In genomic region chr1:55311057-55311631, GRCh38 we compare ENCODE assay signal across 13 cellular contexts.
A peak's percentile ranks its signal among the peaks of the same experiment; 100 is the strongest.
DNase-seq lines count a peak whose midpoint lies in the region; ATAC-seq, FAIRE-seq and TF ChIP-seq lines count a peak whose summit lies in the region.
"Had no signal": no experiment of that assay in that cellular context is flagged by ENCODE, and none has a peak within 500 bp of the region (broad histone marks: within the 10 kb centered on the region; RNA-seq: fewer than 3 reads in every experiment).

No MANE protein-coding gene starts in this region.

- H2AFZ ChIP-seq in fibroblast of lung (ENCODE audit: low read length) = no peak overlapping the region

- H3K27ac Mint-ChIP-seq in MCF 10A (ENCODE audit: low read depth, unreplicated experiment) = no peak overlapping the region
- H3K27ac Mint-ChIP-seq in activated CD8-positive, alpha-beta T cell treated with anti-CD3 and anti-CD28 coated beads, Interleukin-2, amount 10 ng/mL, durations not matched to agents 7 days and 5 days = no peak overlapping the region
- H3K27ac Mint-ChIP-seq: activated CD4-positive, alpha-beta memory T cell treated with anti-CD3 and anti-CD28 coated beads, Interleukin-2, amount 10 ng/mL, durations not matched to agents 7 days and 5 days had no signal

- ATAC-seq in activated CD8-positive, alpha-beta T cell treated with anti-CD3 and anti-CD28 coated beads, Interleukin-2, amount 10 ng/mL, durations not matched to agents 7 days and 5 days = no peak
- ATAC-seq in HG02981 (IDR thresholded peaks at IDR 0.05; ENCODE audit: unreplicated experiment) = no peak

- peak; percentile 13 for FAIRE-seq in urothelium cell line (lab: Jason Lieb, UNC)
- FAIRE-seq: A204.1 had no signal

- peaks cover 12% of the 10 kb centered on the region for H3K4me1 Mint-ChIP-seq in MCF 10A (ENCODE audit: insufficient read depth, unreplicated experiment)
- H3K4me1 Mint-ChIP-seq in activated CD8-positive, alpha-beta T cell treated with anti-CD3 and anti-CD28 coated beads, Interleukin-2, amount 10 ng/mL, durations not matched to agents 7 days and 5 days (ENCODE audit: low read depth) = no peaks in the 10 kb centered on the region
- H3K4me1 Mint-ChIP-seq: activated CD4-positive, alpha-beta memory T cell treated with anti-CD3 and anti-CD28 coated beads, Interleukin-2, amount 10 ng/mL, durations not matched to agents 7 days and 5 days had no signal

- H3K27me3 ChIP-seq in breast epithelium = no peaks in the 10 kb centered on the region
- H3K27me3 ChIP-seq in SJSA1 (replicated peaks) = no peaks in the 10 kb centered on the region
- no peaks in the 10 kb centered on the region for H3K27me3 ChIP-seq in fibroblast of lung (ENCODE audit: control insufficient read depth, insufficient read depth, low read length)
- no peaks in the 10 kb centered on the region for H3K27me3 ChIP-seq in uterus
- H3K27me3 ChIP-seq: spleen had no signal

- no peaks in the 10 kb centered on the region for H3K36me3 Mint-ChIP-seq in MCF 10A (ENCODE audit: insufficient read depth, unreplicated experiment)
- no peaks in the 10 kb centered on the region for H3K36me3 Mint-ChIP-seq in activated CD8-positive, alpha-beta T cell treated with anti-CD3 and anti-CD28 coated beads, Interleukin-2, amount 10 ng/mL, durations not matched to agents 7 days and 5 days (ENCODE audit: low read depth)

- POLR2A ChIA-PET in MCF 10A (lab: Yijun Ruan, JAX) = no interaction called here
- POLR2A ChIA-PET in activated CD8-positive, alpha-beta T cell treated with anti-CD3 and anti-CD28 coated beads, Interleukin-2, amount 10 ng/mL, durations not matched to agents 7 days and 5 days (lab: Charles Lee) = no interaction called here

- no peaks in the 10 kb centered on the region for H3K4me1 ChIP-seq in breast epithelium
- H3K4me1 ChIP-seq in SJSA1 (replicated peaks) = peaks cover 22% of the 10 kb centered on the region
- peaks cover 23% of the 10 kb centered on the region for H3K4me1 ChIP-seq in fibroblast of lung (ENCODE audit: control insufficient read depth, extremely low read depth, insufficient read depth, low read length)
- no peaks in the 10 kb centered on the region for H3K4me1 ChIP-seq in uterus

- H3K36me3 ChIP-seq in breast epithelium (no peaks in the 10 kb centered on the region), SJSA1 (no peaks in the 10 kb centered on the region), fibroblast of lung (ENCODE audit: control insufficient read depth, insufficient read depth, low read length) (no peaks in the 10 kb centered on the region), uterus (no peaks in the 10 kb centered on the region)
- H3K36me3 ChIP-seq: spleen had no signal

- CTCF ChIA-PET in MCF 10A (lab: Yijun Ruan, JAX) = interaction anchor here (0.7 to 2.1 kb wide), 3 partner anchors 1274 to 1489 kb away, joined by 3 to 8 read pairs (median 3); no protein-coding TSS in a partner anchor
- CTCF ChIA-PET in activated CD8-positive, alpha-beta T cell treated with anti-CD3 and anti-CD28 coated beads, Interleukin-2, amount 10 ng/mL, durations not matched to agents 7 days and 5 days (lab: Charles Lee) = no interaction called here

- H3K9ac ChIP-seq in fibroblast of lung (ENCODE audit: insufficient read depth, low read length) = peak overlapping the region; percentile 33

- no peaks in the 10 kb centered on the region for H3K79me2 ChIP-seq in fibroblast of lung (ENCODE audit: control insufficient read depth, insufficient read depth, low read length)

- no peaks in the 10 kb centered on the region for H3K9me3 Mint-ChIP-seq in MCF 10A (ENCODE audit: unreplicated experiment)
- H3K9me3 Mint-ChIP-seq in activated CD8-positive, alpha-beta T cell treated with anti-CD3 and anti-CD28 coated beads, Interleukin-2, amount 10 ng/mL, durations not matched to agents 7 days and 5 days (ENCODE audit: insufficient read depth) = no peaks in the 10 kb centered on the region
- H3K9me3 Mint-ChIP-seq: activated CD4-positive, alpha-beta memory T cell treated with anti-CD3 and anti-CD28 coated beads, Interleukin-2, amount 10 ng/mL, durations not matched to agents 7 days and 5 days had no signal

- H3K4me2 ChIP-seq in fibroblast of lung (ENCODE audit: extremely low read depth, insufficient read depth, low read length) = peak overlapping the region; percentile 84

- TF ChIP-seq POLR2A in breast epithelium (IDR thresholded peaks at IDR 0.05) (no peak), uterus (IDR thresholded peaks at IDR 0.05) (no peak)

- peaks cover 29% of the 10 kb centered on the region for H3K27me3 Mint-ChIP-seq in MCF 10A (ENCODE audit: insufficient read depth, unreplicated experiment)
- peaks cover 3% of the 10 kb centered on the region for H3K27me3 Mint-ChIP-seq in activated CD8-positive, alpha-beta T cell treated with anti-CD3 and anti-CD28 coated beads, Interleukin-2, amount 10 ng/mL, durations not matched to agents 7 days and 5 days (ENCODE audit: low read depth)

- H3K4me3 ChIP-seq in breast epithelium (no peak overlapping the region), SJSA1 (no peak overlapping the region), fibroblast of lung (replicated peaks in 1 of 4; ENCODE audit: control extremely low read depth in 1 of 4, insufficient read depth in 1 of 4, low read depth in 3 of 4, low read length in 4 of 4) (no peak overlapping the region), uterus (no peak overlapping the region)
- H3K4me3 ChIP-seq: spleen had no signal

- H3K4me3 Mint-ChIP-seq in MCF 10A (ENCODE audit: unreplicated experiment) = no peak overlapping the region
- no peak overlapping the region for H3K4me3 Mint-ChIP-seq in activated CD8-positive, alpha-beta T cell treated with anti-CD3 and anti-CD28 coated beads, Interleukin-2, amount 10 ng/mL, durations not matched to agents 7 days and 5 days
- H3K4me3 Mint-ChIP-seq: activated CD4-positive, alpha-beta memory T cell treated with anti-CD3 and anti-CD28 coated beads, Interleukin-2, amount 10 ng/mL, durations not matched to agents 7 days and 5 days had no signal

- TF ChIP-seq CTCF in MCF 10A (IDR thresholded peaks at IDR 0.05; ENCODE audit: unreplicated experiment) = no peak
- TF ChIP-seq CTCF in breast epithelium (IDR thresholded peaks at IDR 0.05) = no peak
- no peak for TF ChIP-seq CTCF in fibroblast of lung (conservative IDR thresholded peaks at IDR 0.05 in 1 of 2, IDR thresholded peaks at IDR 0.05 in 1 of 2; ENCODE audit: low read depth in 1 of 2, low read length in 2 of 2)
- TF ChIP-seq CTCF in uterus (IDR thresholded peaks at IDR 0.05) = no peak

- BruUV-seq in MCF 10A (replicated peaks; lab: Mats Ljungman, UMichigan) = no TSS peak

- H3K27ac ChIP-seq in breast epithelium (no peak overlapping the region), SJSA1 (peak overlapping the region; percentile 85), fibroblast of lung (ENCODE audit: insufficient read depth, low read length) (peak overlapping the region; percentile 93), uterus (no peak overlapping the region)
- H3K27ac ChIP-seq: spleen had no signal

- intact Hi-C loops in MCF 10A (cut with micrococcal nuclease) = no loop called here
- intact Hi-C loops in breast epithelium (cut with DNase I; ENCODE audit: low total_unique reads) = no loop called here
- intact Hi-C loops in uterus (cut with DNase I; ENCODE audit: low total_unique reads) = no loop called here

- H4K20me1 ChIP-seq in fibroblast of lung (ENCODE audit: control insufficient read depth, extremely low read depth, insufficient read depth, low read length) = no peaks in the 10 kb centered on the region

- no peaks in the 10 kb centered on the region for H3K9me3 ChIP-seq in breast epithelium
- no peaks in the 10 kb centered on the region for H3K9me3 ChIP-seq in SJSA1 (replicated peaks)
- no peaks in the 10 kb centered on the region for H3K9me3 ChIP-seq in fibroblast of lung (ENCODE audit: control insufficient read depth, insufficient read depth, low read depth, low read length)
- no peaks in the 10 kb centered on the region for H3K9me3 ChIP-seq in uterus
- H3K9me3 ChIP-seq: spleen had no signal

- DNase-seq in MCF 10A (ENCODE audit: unreplicated experiment) (peak; percentile 19), breast epithelium (ENCODE audit: low spot score in 2 of 2) (no peak), SJSA1 (ENCODE audit: low read depth in 1 of 2, low spot score in 2 of 2) (peak; percentile 62 to 77), fibroblast of lung (ENCODE audit: low read depth in 2 of 2) (peak; percentile 57 to 61), urothelium cell line (ENCODE audit: low spot score) (peak; percentile 32), uterus (no peak)
- DNase-seq in activated CD8-positive, alpha-beta T cell treated with anti-CD3 and anti-CD28 coated beads, Interleukin-2, amount 10 ng/mL, durations not matched to agents 7 days and 5 days = no peak
- DNase-seq: activated CD4-positive, alpha-beta memory T cell treated with anti-CD3 and anti-CD28 coated beads, Interleukin-2, amount 10 ng/mL, durations not matched to agents 7 days and 5 days; NCI-H1436; SIG-M5; spleen had no signal

Comparison
In these comparisons a context has a peak if more than half of its experiments do, and no peak if none do; other contexts are left out.
1. DNase-seq: peak in MCF 10A (single experiment), SJSA1 (2 of 2), fibroblast of lung (2 of 2) and urothelium cell line (single experiment); none in breast epithelium (0 of 2), activated CD8-positive, alpha-beta T cell treated with anti-CD3 and anti-CD28 coated beads, Interleukin-2, amount 10 ng/mL, durations not matched to agents 7 days and 5 days (single experiment) and uterus (0 of 2).
2. H3K27ac ChIP-seq: peak in SJSA1 (single experiment) and fibroblast of lung (single experiment); none in breast epithelium (0 of 2) and uterus (0 of 2).